In genomic region chr16:27951752-27952151, GRCh38 we compare ENCODE assay signal across 23 cellular contexts.
DNase-seq lines count a peak whose midpoint lies in the region; ATAC-seq and TF ChIP-seq lines count a peak whose summit lies in the region.
"Had no signal": no experiment of that assay in that cellular context is flagged by ENCODE, and none has a peak within 500 bp of the region (broad histone marks: within the 10 kb centered on the region; RNA-seq: fewer than 3 reads in every experiment).

No MANE protein-coding gene starts in this region.

- POLR2A ChIA-PET in AG04449 (lab: Yijun Ruan, JAX), result no interaction called here

- no peak for TF ChIP-seq CTCF in AG04449 (IDR thresholded peaks at IDR 0.05; ENCODE audit: insufficient read depth, low read length, missing control alignments)

- no peak overlapping the region for H3K4me3 ChIP-seq in AG04449 (ENCODE audit: low read depth, low read length)
- H3K4me3 ChIP-seq: A549, SJCRH30, upper lobe of left lung had no signal

- DNase-seq in AG04449 (ENCODE audit: low read depth, low spot score) (peak; percentile 2), HCEC 1CT (peak; percentile 33), SW480 (ENCODE audit: low spot score) (peak; percentile 9), glomerular visceral epithelial cell (ENCODE audit: extremely low spot score) (peak; percentile 7), HuH-7.5 (ENCODE audit: low spot score) (no peak), RPMI8226 (no peak), NCI-H1105 (lab: John Stamatoyannopoulos, UW) (no peak)
- DNase-seq: activated CD4-positive, alpha-beta T cell treated with anti-CD3 and anti-CD28 coated beads, Interleukin-2, amount 50 U/mL, for 48 hours; activated naive CD4-positive, alpha-beta T cell; CD4-positive, alpha-beta T cell; cerebellar nuclear complex; effector CD8-positive, alpha-beta T cell; hippocampal formation; KBM-7; naive thymus-derived CD8-positive, alpha-beta T cell; NCI-H1417 treated with DMSO at 0.1 percent for 48 hours; OCI-M1; SJCRH30; stimulated activated CD4-positive, alpha-beta T cell treated with anti-CD3 and anti-CD28 coated beads, Interleukin-1b, Interleukin-23, amount 100 ng/mL, for 48 hours; T-helper 17 cell; upper lobe of left lung had no signal

- ATAC-seq in HG02885 (IDR thresholded peaks at IDR 0.05; ENCODE audit: poor library complexity, unreplicated experiment), result no peak
- ATAC-seq: naive thymus-derived CD8-positive, alpha-beta T cell; T-helper 17 cell had no signal

- CTCF ChIA-PET in AG04449 (lab: Yijun Ruan, JAX), result no interaction called here

Comparison
In these comparisons a context has a peak if more than half of its experiments do, and no peak if none do; other contexts are left out.
1. DNase-seq: peak in AG04449 (single experiment), HCEC 1CT (single experiment), SW480 (single experiment) and glomerular visceral epithelial cell (single experiment); none in HuH-7.5 (single experiment), RPMI8226 (single experiment) and NCI-H1105 (single experiment).